In the genomic region with DNA sequence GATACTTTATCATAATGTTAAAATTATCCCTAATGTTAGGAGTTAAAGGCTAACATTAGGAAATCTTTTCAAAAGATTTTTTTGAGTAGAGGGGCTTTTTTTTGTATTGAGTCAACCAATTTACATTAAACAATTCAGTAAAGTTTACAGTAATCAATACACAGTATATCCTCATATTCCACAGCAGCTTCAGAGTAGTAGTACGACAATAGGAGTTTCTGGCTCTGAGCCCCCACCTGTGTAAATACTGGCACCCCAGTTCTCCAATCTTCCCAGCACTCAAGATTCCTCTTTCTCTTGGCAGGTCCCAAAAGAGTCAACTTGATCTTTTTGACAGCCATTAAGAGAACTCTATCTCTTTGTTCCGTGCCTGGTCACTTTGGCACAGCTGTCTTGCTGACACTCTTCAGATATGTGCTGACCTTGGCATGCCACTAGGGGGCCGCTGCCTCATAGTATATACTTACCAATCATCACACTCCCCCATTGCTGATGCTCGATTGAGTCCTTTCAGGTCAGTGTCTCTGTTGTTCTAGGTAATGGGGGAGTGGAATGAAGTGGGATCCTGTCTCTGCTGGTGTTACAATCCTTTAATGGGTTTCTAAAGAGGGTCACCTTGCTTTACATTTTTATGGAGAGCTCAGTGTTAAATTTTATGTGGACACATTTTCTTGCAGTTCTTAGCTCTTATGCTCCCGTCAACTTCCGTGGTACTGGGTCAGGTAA, we compare ENCODE assay signal across 8 cellular contexts. TPM values are rescaled to one million over a fixed set of nuclear protein-coding genes. Genes with fewer than 3 reads are reported as not detected.
DNase-seq lines count a peak whose midpoint lies in the region; ATAC-seq, FAIRE-seq and TF ChIP-seq lines count a peak whose summit lies in the region.

No MANE protein-coding gene starts in this region.

- no peak overlapping the region for H3K4me3 ChIP-seq in WI38 (ENCODE audit: low read depth, low read length)
- H3K4me3 ChIP-seq in bronchial epithelial cell (ENCODE audit: low read depth, low read length), result no peak overlapping the region
- H3K4me3 ChIP-seq in kidney epithelial cell (ENCODE audit: low read depth, low read length), result no peak overlapping the region

- H3K27me3 ChIP-seq in bronchial epithelial cell (ENCODE audit: control insufficient read depth, insufficient read depth, low read length), result no peaks in the 10 kb centered on the region
- H3K27me3 ChIP-seq in kidney epithelial cell (ENCODE audit: control insufficient read depth, insufficient read depth, low read length), result no peaks in the 10 kb centered on the region

- TF ChIP-seq CTCF in WI38 (IDR thresholded peaks at IDR 0.05; ENCODE audit: low read depth, low read length) (peak; percentile 95), bronchial epithelial cell (IDR thresholded peaks at IDR 0.05; ENCODE audit: insufficient read depth, low read length, severe bottlenecking) (peak; percentile 90), kidney epithelial cell (IDR thresholded peaks at IDR 0.05; ENCODE audit: insufficient read depth, low read length, poor library complexity, severe bottlenecking) (peak; percentile 90)

- peak; percentile 31 for DNase-seq in A172 (ENCODE audit: low spot score)
- DNase-seq in NCI-H2029 (lab: John Stamatoyannopoulos, UW), result peak; percentile 68
- DNase-seq in bronchial epithelial cell (ENCODE audit: low read depth), result peak; percentile 66
- no peak for DNase-seq in kidney epithelial cell (ENCODE audit: low read depth)
- peak; percentile 66 to 70 for DNase-seq in stimulated activated CD4-positive, alpha-beta T cell treated with anti-CD3 and anti-CD28 coated beads, Interleukin-2, amount 100 ng/mL, for 48 hours

- ATAC-seq in GM18508 (IDR thresholded peaks at IDR 0.05; ENCODE audit: insufficient read depth, unreplicated experiment), result peak; percentile 99
- peak; percentile 69 for ATAC-seq in HG02970 (IDR thresholded peaks at IDR 0.05; ENCODE audit: low FRiP score, unreplicated experiment)

- peak; percentile 32 for FAIRE-seq in bronchial epithelial cell (lab: Jason Lieb, UNC)

- H3K36me3 ChIP-seq in bronchial epithelial cell (ENCODE audit: control insufficient read depth, insufficient read depth, low read length), result no peaks in the 10 kb centered on the region
- no peaks in the 10 kb centered on the region for H3K36me3 ChIP-seq in kidney epithelial cell (ENCODE audit: control insufficient read depth, insufficient read depth, low read length)

RNA-seq across cellular contexts. Expression of a gene that starts 19.5 kb away (rescaled TPM):
- 56.5 and 61.8 TPM in 2 replicates for total RNA-seq in A172 (2014; rRNA removed; shearing (Covaris generic))
- total RNA-seq in bronchial epithelial cell (148 and 181 TPM in 2 replicates), kidney epithelial cell (388 and 406 TPM in 2 replicates)
